In the genomic region with DNA sequence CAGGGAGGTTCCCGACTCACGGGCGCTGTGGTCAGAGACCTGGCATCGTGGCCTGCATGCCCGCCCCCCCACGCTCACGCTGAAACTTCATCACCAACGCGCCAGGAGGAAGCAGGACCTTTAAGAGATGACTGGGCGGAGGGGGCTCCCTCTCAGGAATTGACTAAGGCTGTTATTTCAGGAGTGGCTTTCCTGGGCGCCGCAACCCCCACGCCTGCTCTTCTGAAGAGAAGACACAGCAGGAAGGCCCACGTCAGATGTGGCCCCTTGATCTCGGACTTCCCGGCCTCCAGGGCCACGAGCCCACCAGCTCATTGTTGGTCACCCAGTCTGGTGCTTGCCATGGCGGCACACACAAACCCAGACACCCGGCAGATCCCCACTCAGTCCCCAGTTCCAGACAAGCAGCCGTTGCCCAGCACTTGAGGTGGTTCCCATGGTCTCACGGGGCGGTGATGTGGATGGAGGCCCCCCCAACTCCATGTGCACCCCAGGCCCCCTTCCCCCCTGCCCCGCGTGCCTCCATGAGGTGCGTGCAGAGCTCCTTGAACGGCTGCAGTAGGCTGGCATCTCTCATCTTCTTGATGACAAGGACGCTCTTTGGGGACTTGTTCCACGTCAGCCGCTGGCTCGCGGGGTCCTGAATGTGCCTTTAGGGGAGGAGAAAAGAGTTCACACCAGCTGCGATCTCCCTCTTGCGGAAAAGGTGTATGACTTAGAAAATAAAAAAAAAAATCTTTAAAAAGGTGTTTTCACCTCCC, we compare ENCODE assay signal across 20 cellular contexts. TPM values are rescaled to one million over a fixed set of nuclear protein-coding genes. Genes with fewer than 3 reads are reported as not detected.
DNase-seq lines count a peak whose midpoint lies in the region; ATAC-seq, FAIRE-seq and TF ChIP-seq lines count a peak whose summit lies in the region.
"Had no signal": no experiment of that assay in that cellular context is flagged by ENCODE, and none has a peak within 500 bp of the region (broad histone marks: within the 10 kb centered on the region; RNA-seq: fewer than 3 reads in every experiment).

No MANE protein-coding gene starts in this region.

- no peak overlapping the region for H3K4me3 Mint-ChIP-seq in CD14-positive monocyte
- H3K4me3 Mint-ChIP-seq in activated CD8-positive, alpha-beta T cell treated with anti-CD3 and anti-CD28 coated beads, Interleukin-2, amount 10 ng/mL, durations not matched to agents 7 days and 5 days = no peak overlapping the region

- H3K9me1 ChIP-seq in IMR-90 (ENCODE audit: insufficient read depth, low read length) = no peaks in the 10 kb centered on the region; the same call in 1 of the 2 replicates

- no peak for TF ChIP-seq EP300 in H1 (IDR thresholded peaks at IDR 0.05; ENCODE audit: borderline replicate concordance in 1 of 2, low read depth in 2 of 2, low read length in 2 of 2)

- peaks cover 13% of the 10 kb centered on the region; the same call in 1 of the 2 replicates for H4K20me1 ChIP-seq in IMR-90 (ENCODE audit: insufficient read depth, low read length)
- peaks cover 16 to 30% of the 10 kb centered on the region in 2 experiments for H4K20me1 ChIP-seq in H1 (replicated peaks in 1 of 2; ENCODE audit: control insufficient read depth in 1 of 2, insufficient read depth in 2 of 2, low read length in 2 of 2)

- H3K4me1 Mint-ChIP-seq in CD14-positive monocyte = peaks cover 10% of the 10 kb centered on the region
- H3K4me1 Mint-ChIP-seq in activated CD8-positive, alpha-beta T cell treated with anti-CD3 and anti-CD28 coated beads, Interleukin-2, amount 10 ng/mL, durations not matched to agents 7 days and 5 days (ENCODE audit: low read depth) = no peaks in the 10 kb centered on the region

- H2BK12ac ChIP-seq in H1 (ENCODE audit: low read depth, low read length) (no peak overlapping the region), trophoblast cell (ENCODE audit: low read length) (no peak overlapping the region)

- H2AK5ac ChIP-seq in IMR-90 (ENCODE audit: low read depth, low read length) (no peak overlapping the region), H1 (ENCODE audit: low read depth, low read length) (no peak overlapping the region), trophoblast cell (ENCODE audit: low read length) (no peak overlapping the region)

- H4K12ac ChIP-seq in trophoblast cell (ENCODE audit: low read depth, low read length) = no peak overlapping the region

- H3K18ac ChIP-seq in IMR-90 (ENCODE audit: low read depth, low read length) = no peak overlapping the region
- H3K18ac ChIP-seq in H1 (ENCODE audit: extremely low read depth, low read length) = no peak overlapping the region
- peak overlapping the region; percentile 12 for H3K18ac ChIP-seq in trophoblast cell (ENCODE audit: low read length)

- H2BK15ac ChIP-seq in IMR-90 (ENCODE audit: low read depth, low read length) (no peak overlapping the region), H1 (ENCODE audit: low read length) (no peak overlapping the region)

- H3K4me2 ChIP-seq in IMR-90 (ENCODE audit: low read depth, low read length) (no peak overlapping the region), H1 (ENCODE audit: insufficient read depth in 1 of 2, low read depth in 2 of 2, low read length in 2 of 2) (no peak overlapping the region), trophoblast cell (ENCODE audit: low read length) (no peak overlapping the region)
- H3K4me2 ChIP-seq: KMS-11 had no signal

- intact Hi-C loops in CD14-positive monocyte (cut with micrococcal nuclease) (no loop called here), IMR-90 (cut with micrococcal nuclease) (no loop called here)

- H2BK5ac ChIP-seq in IMR-90 (ENCODE audit: low read depth, low read length, poor library complexity, severe bottlenecking) (no peak overlapping the region), H1 (ENCODE audit: low read depth, low read length) (no peak overlapping the region), trophoblast cell (ENCODE audit: low read depth, low read length, poor library complexity) (no peak overlapping the region)

- H3K4ac ChIP-seq in IMR-90 (ENCODE audit: low read depth, low read length) (no peak overlapping the region), H1 (replicated peaks; ENCODE audit: insufficient read length, low read depth, low read length) (no peak overlapping the region), trophoblast cell (ENCODE audit: low read depth, low read length) (no peak overlapping the region)

- H3K23me2 ChIP-seq in H1 (ENCODE audit: low read depth, low read length) = no peaks in the 10 kb centered on the region

- H2BK20ac ChIP-seq in IMR-90 (ENCODE audit: low read depth, low read length) (no peak overlapping the region), H1 (ENCODE audit: low read length) (no peak overlapping the region)

- H3K4me3 ChIP-seq in IMR-90 (ENCODE audit: insufficient read depth, low read depth, low read length) (no peak overlapping the region), H1 (ENCODE audit: extremely low read depth in 1 of 4, insufficient read depth in 2 of 4, low read depth in 3 of 4, low read length in 4 of 4) (no peak overlapping the region), trophoblast cell (ENCODE audit: low read depth, low read length) (no peak overlapping the region)
- H3K4me3 ChIP-seq: SJCRH30 had no signal

- no peaks in the 10 kb centered on the region for H3K9me3 Mint-ChIP-seq in CD14-positive monocyte
- H3K9me3 Mint-ChIP-seq in activated CD8-positive, alpha-beta T cell treated with anti-CD3 and anti-CD28 coated beads, Interleukin-2, amount 10 ng/mL, durations not matched to agents 7 days and 5 days (ENCODE audit: insufficient read depth) = no peaks in the 10 kb centered on the region

- H3K36me3 ChIP-seq in IMR-90 (ENCODE audit: control insufficient read depth, insufficient read depth, low read length) = peaks cover 63% of the 10 kb centered on the region
- H3K36me3 ChIP-seq in H1 (ENCODE audit: control insufficient read depth in 2 of 4, insufficient read depth in 4 of 4, low read length in 3 of 4) = peaks cover 9 to 70% (median 45%) of the 10 kb centered on the region in 4 experiments
- peaks cover 81 to 94% of the 10 kb centered on the region in 2 experiments for H3K36me3 ChIP-seq in trophoblast cell (ENCODE audit: control insufficient read depth in 1 of 2, insufficient read depth in 2 of 2, low read length in 2 of 2)

- no peaks in the 10 kb centered on the region for H3K4me1 ChIP-seq in IMR-90 (ENCODE audit: control insufficient read depth, insufficient read depth, low read length)
- H3K4me1 ChIP-seq in H1 (replicated peaks in 1 of 4; ENCODE audit: control insufficient read depth in 3 of 4, insufficient read depth in 4 of 4, low read length in 3 of 4) = no peaks in the 10 kb centered on the region
- peaks cover 3 to 7% of the 10 kb centered on the region in 2 experiments for H3K4me1 ChIP-seq in trophoblast cell (ENCODE audit: control insufficient read depth in 1 of 2, insufficient read depth in 2 of 2, low read length in 2 of 2)
- H3K4me1 ChIP-seq: SJCRH30 had no signal

- H3K79me1 ChIP-seq in IMR-90 (ENCODE audit: low read depth in 1 of 2, low read length in 2 of 2) = peaks cover 5 to 21% of the 10 kb centered on the region in 2 experiments; a peak in 3 of 4 replicates
- peaks cover 5% of the 10 kb centered on the region for H3K79me1 ChIP-seq in H1 (ENCODE audit: low read depth, low read length)
- H3K79me1 ChIP-seq in trophoblast cell (ENCODE audit: low read length) = peaks cover 4% of the 10 kb centered on the region

- dilution Hi-C loops in IMR-90 (cut with HindIII; ENCODE audit: low sequenced_read_pairs, unreplicated experiment) = no loop called here

- H4K91ac ChIP-seq in IMR-90 (ENCODE audit: insufficient read depth, low read depth, low read length) (no peak overlapping the region), H1 (replicated peaks; ENCODE audit: insufficient read length, low read length) (no peak overlapping the region), trophoblast cell (ENCODE audit: low read depth, low read length) (no peak overlapping the region)

- peaks cover 0 to 3% (median 0%) of the 10 kb centered on the region in 3 donors for H3K27me3 Mint-ChIP-seq in CD14-positive monocyte (ENCODE audit: low read depth in 3 of 3)
- no peaks in the 10 kb centered on the region for H3K27me3 Mint-ChIP-seq in activated CD8-positive, alpha-beta T cell treated with anti-CD3 and anti-CD28 coated beads, Interleukin-2, amount 10 ng/mL, durations not matched to agents 7 days and 5 days (ENCODE audit: low read depth)

- H4K8ac ChIP-seq in IMR-90 (ENCODE audit: low read depth in 2 of 2, low read length in 2 of 2) = no peak overlapping the region
- H4K8ac ChIP-seq in H1 (ENCODE audit: extremely low read depth, insufficient read depth, low read length) = peak overlapping the region; percentile 44; the same call in 1 of the 2 replicates
- no peak overlapping the region for H4K8ac ChIP-seq in trophoblast cell (ENCODE audit: low read depth, low read length)

- ATAC-seq in IMR-90 (ENCODE audit: low read depth) = no peak
- ATAC-seq in activated CD8-positive, alpha-beta T cell treated with anti-CD3 and anti-CD28 coated beads, Interleukin-2, amount 10 ng/mL, durations not matched to agents 7 days and 5 days = no peak

- H4K5ac ChIP-seq in IMR-90 (ENCODE audit: low read depth, low read length) (no peak overlapping the region), H1 (ENCODE audit: insufficient read length, low read depth, low read length) (no peak overlapping the region)

- no TSS peak for BruUV-seq in IMR-90 (replicated peaks; lab: Mats Ljungman, UMichigan)

- H3K36me3 Mint-ChIP-seq in CD14-positive monocyte = peaks cover 81 to 95% of the 10 kb centered on the region in 2 donors
- peaks cover 34% of the 10 kb centered on the region for H3K36me3 Mint-ChIP-seq in activated CD8-positive, alpha-beta T cell treated with anti-CD3 and anti-CD28 coated beads, Interleukin-2, amount 10 ng/mL, durations not matched to agents 7 days and 5 days (ENCODE audit: low read depth)

- H3K27me3 ChIP-seq in IMR-90 (ENCODE audit: control insufficient read depth, insufficient read depth, low read length) = no peaks in the 10 kb centered on the region
- no peaks in the 10 kb centered on the region for H3K27me3 ChIP-seq in H1 (replicated peaks in 1 of 4; ENCODE audit: control insufficient read depth in 3 of 4, extremely low read depth in 1 of 4, insufficient read depth in 3 of 4, low read length in 3 of 4)
- H3K27me3 ChIP-seq in trophoblast cell (ENCODE audit: insufficient read depth, low read length) = no peaks in the 10 kb centered on the region
- H3K27me3 ChIP-seq: SJCRH30 had no signal

- DNase-seq in CD14-positive monocyte (ENCODE audit: low spot score) (peak; percentile 19), IMR-90 (no peak), H1 (ENCODE audit: low read depth in 1 of 2, low spot score in 2 of 2) (no peak), trophoblast cell (no peak), Ammon's horn (ENCODE audit: low spot score) (no peak), NCI-H1417 (lab: John Stamatoyannopoulos, UW) (no peak), NCI-H526 (lab: John Stamatoyannopoulos, UW) (no peak)
- DNase-seq in activated CD8-positive, alpha-beta T cell treated with anti-CD3 and anti-CD28 coated beads, Interleukin-2, amount 10 ng/mL, durations not matched to agents 7 days and 5 days = no peak
- DNase-seq: C1 segment of cervical spinal cord, GOT3, NCI-H1417 treated with DMSO at 0.1 percent for 48 hours, NCI-H187 treated with DMSO at 0.1 percent for 48 hours, NCI-H2227 treated with DMSO at 0.1 percent for 48 hours, NCI-H510A treated with DMSO at 0.1 percent for 48 hours, NCI-H82, OCI-M1, RPMI8226, SJCRH30 had no signal

- no peak for TF ChIP-seq POLR2A in IMR-90 (IDR thresholded peaks at IDR 0.05; ENCODE audit: low read depth, low read length)
- no peak for TF ChIP-seq POLR2A in H1 (IDR thresholded peaks at IDR 0.05; ENCODE audit: control extremely low read depth in 1 of 2, low read depth in 2 of 2, low read length in 2 of 2)

- no peak overlapping the region for H3K27ac Mint-ChIP-seq in CD14-positive monocyte
- H3K27ac Mint-ChIP-seq in activated CD8-positive, alpha-beta T cell treated with anti-CD3 and anti-CD28 coated beads, Interleukin-2, amount 10 ng/mL, durations not matched to agents 7 days and 5 days = no peak overlapping the region

- H3K27ac ChIP-seq in IMR-90 (ENCODE audit: insufficient read depth, low read length) = no peak overlapping the region
- H3K27ac ChIP-seq in H1 (ENCODE audit: low read depth, low read length) = no peak overlapping the region
- H3K27ac ChIP-seq in trophoblast cell (ENCODE audit: low read depth, low read length) = no peak overlapping the region
- H3K27ac ChIP-seq: KMS-11, SJCRH30 had no signal

- POLR2A ChIA-PET in IMR-90 (lab: Charles Lee; ENCODE audit: unreplicated experiment) (no interaction called here), H1 (lab: Charles Lee; ENCODE audit: partially characterized antibody) (interaction anchor here (2.5 kb wide), 1 partner anchor 11 kb away, joined by 7 read pairs; no protein-coding TSS in a partner anchor)
- POLR2A ChIA-PET in activated CD8-positive, alpha-beta T cell treated with anti-CD3 and anti-CD28 coated beads, Interleukin-2, amount 10 ng/mL, durations not matched to agents 7 days and 5 days (lab: Charles Lee) = no interaction called here

- H3K9me3 ChIP-seq in IMR-90 (ENCODE audit: control insufficient read depth, insufficient read depth, low read length) = no peaks in the 10 kb centered on the region
- no peaks in the 10 kb centered on the region for H3K9me3 ChIP-seq in H1 (ENCODE audit: insufficient read depth in 2 of 2, low read depth in 1 of 2, low read length in 1 of 2)
- peaks cover 2% of the 10 kb centered on the region for H3K9me3 ChIP-seq in trophoblast cell (ENCODE audit: insufficient read depth, low read depth, low read length)
- H3K9me3 ChIP-seq: SJCRH30 had no signal

- TF ChIP-seq CTCF in CD14-positive monocyte (IDR thresholded peaks at IDR 0.05) (no peak), IMR-90 (conservative IDR thresholded peaks at IDR 0.05; ENCODE audit: low read depth, low read length) (no peak), H1 (IDR thresholded peaks at IDR 0.05; ENCODE audit: control extremely low read depth in 1 of 3, insufficient read depth in 1 of 3, low read depth in 1 of 3, low read length in 3 of 3) (no peak)

- H2AK9ac ChIP-seq in IMR-90 (replicated peaks; ENCODE audit: low read depth, low read length, poor library complexity) = peak overlapping the region; percentile 8

- H3K56ac ChIP-seq in IMR-90 (ENCODE audit: extremely low read depth, insufficient read depth, low read length) (no peak overlapping the region), H1 (replicated peaks; ENCODE audit: insufficient read length, low read depth, low read length) (no peak overlapping the region)

- CTCF ChIA-PET in IMR-90 (lab: Yijun Ruan, JAX) (no interaction called here), H1 (lab: Charles Lee; ENCODE audit: partially characterized antibody) (no interaction called here)
- CTCF ChIA-PET in activated CD8-positive, alpha-beta T cell treated with anti-CD3 and anti-CD28 coated beads, Interleukin-2, amount 10 ng/mL, durations not matched to agents 7 days and 5 days (lab: Charles Lee) = no interaction called here

- WGBS in IMR-90 (ENCODE audit: extremely low coverage in 2 of 2, insufficient read length in 1 of 2), 2 experiments = 99% methylated on average over 17 of the region's 33 CpGs; no CpG with 5 or more reads in 1 of the 2 experiments
- 94% methylated on average over 29 of the region's 33 CpGs; no CpG with 5 or more reads in 1 of the 2 experiments for WGBS in H1 (ENCODE audit: extremely low coverage in 1 of 2, insufficient coverage in 1 of 2, insufficient read length in 1 of 2, insufficient replicate concordance in 2 of 2, low coverage in 1 of 2, low lambda C conversion rate in 2 of 2, missing lambda C conversion rate in 1 of 2), 2 experiments
- whole genome bisulfite sequencing in trophoblast cell (ENCODE audit: extremely low coverage, insufficient coverage, insufficient read length) = no CpG with 5 or more reads among the region's 33 CpGs

- TF ChIP-seq RAD21 in IMR-90 (IDR thresholded peaks at IDR 0.05; ENCODE audit: low read length) = no peak
- no peak for TF ChIP-seq RAD21 in H1 (IDR thresholded peaks at IDR 0.05 in 1 of 2, conservative IDR thresholded peaks at IDR 0.05 in 1 of 2; ENCODE audit: low read depth in 2 of 2, low read length in 2 of 2)

- H2BK120ac ChIP-seq in IMR-90 (ENCODE audit: low read depth, low read length) = no peak overlapping the region
- H2BK120ac ChIP-seq in H1 (replicated peaks; ENCODE audit: low read depth, low read length) = no peak overlapping the region
- H2BK120ac ChIP-seq in trophoblast cell (ENCODE audit: insufficient read depth, low read length, poor library complexity) = no peak overlapping the region

- H2AFZ ChIP-seq in IMR-90 (replicated peaks; ENCODE audit: low read length, poor library complexity) (no peak overlapping the region), H1 (ENCODE audit: low read length) (no peak overlapping the region), trophoblast cell (ENCODE audit: insufficient read depth, low read length, poor library complexity) (no peak overlapping the region)

- H3K23ac ChIP-seq in IMR-90 (ENCODE audit: low read depth, low read length) (no peak overlapping the region), H1 (ENCODE audit: insufficient read length) (no peak overlapping the region), trophoblast cell (ENCODE audit: low read length) (no peak overlapping the region)

- H3K79me2 ChIP-seq in H1 (ENCODE audit: control insufficient read depth in 1 of 2, insufficient read depth in 2 of 2, low read length in 2 of 2) = peaks cover 5 to 17% of the 10 kb centered on the region in 2 experiments; a peak in 2 of 4 replicates
- peaks cover 3% of the 10 kb centered on the region for H3K79me2 ChIP-seq in trophoblast cell (ENCODE audit: control insufficient read depth, insufficient read depth, low read length, poor library complexity)

- FAIRE-seq in H1 (lab: Jason Lieb, UNC) = no peak
- FAIRE-seq: G401.6 had no signal

- H3K9ac ChIP-seq in IMR-90 (ENCODE audit: low read depth, low read length) (no peak overlapping the region), H1 (replicated peaks in 1 of 4; ENCODE audit: extremely low read depth in 1 of 4, low read depth in 3 of 4, low read length in 3 of 4) (no peak overlapping the region), trophoblast cell (ENCODE audit: low read length) (no peak overlapping the region)
- H3K9ac ChIP-seq: KMS-11 had no signal

- in situ Hi-C loops in IMR-90 (cut with MboI; ENCODE audit: low sequenced_read_pairs) = no loop called here

- no peak overlapping the region for H3K14ac ChIP-seq in IMR-90 (replicated peaks; ENCODE audit: low read depth, low read length)
- H3K14ac ChIP-seq in H1 (ENCODE audit: insufficient read length) = no peak overlapping the region
- no peak overlapping the region for H3K14ac ChIP-seq in trophoblast cell (ENCODE audit: low read length)

RNA-seq across cellular contexts. Expression of a gene that starts 21.4 kb away (rescaled TPM):
- polyA plus RNA-seq in CD14-positive monocyte (100 to 1,000 TPM; 175 to 235 TPM), IMR-90 (2012; rRNA removed) (56.1 and 57.5 TPM in 2 replicates), H1 (2011; rRNA removed) (78.0 and 105 TPM in 2 replicates)
- 12.5 and 13.6 TPM in 2 replicates for total RNA-seq in IMR-90 (2012; rRNA removed)
- polyA plus RNA-seq in IMR-90 (2012; cell fraction: cytosol; rRNA removed) = 34.3 and 43.7 TPM in 2 replicates
- polyA plus RNA-seq in IMR-90 (2012; cell fraction: nucleus; rRNA removed; ENCODE audit: low replicate concordance) = 99.9 and 143 TPM in 2 replicates
- total RNA-seq in H1 (2021; fragmentation: NEBNext Ultra II Directional; extraction: Animal tissue kit (Norgen Biotek cat#: 25700)) = 80.1 and 89.7 TPM in 2 replicates
- polyA plus RNA-seq in H1 (2011; cell fraction: cytosol; rRNA removed) = 93.5 TPM
- polyA plus RNA-seq in H1 (2011; cell fraction: nucleus; rRNA removed) = 230 TPM
- polyA plus RNA-seq in H1 (2012, experiment 1 of 2) = 68.6 to 97.3 TPM (median 83.2 TPM) in 4 replicates
- 59.0 TPM for polyA plus RNA-seq in H1 (2012, experiment 2 of 2)
- 44.9 TPM for polyA plus RNA-seq in H1 (2013, experiment 1 of 2)
- 41.0 TPM for polyA plus RNA-seq in H1 (2013, experiment 2 of 2)
- polyA minus RNA-seq in H1 (2011; rRNA and poly(A)+ RNA removed) = 37.6 and 56.0 TPM in 2 replicates
- 57.0 TPM for polyA minus RNA-seq in H1 (2011; cell fraction: cytosol; rRNA and poly(A)+ RNA removed)
- 65.2 TPM for polyA minus RNA-seq in H1 (2011; cell fraction: nucleus; rRNA and poly(A)+ RNA removed)
- polyA plus RNA-seq in trophoblast cell (2013) = 38.9 and 41.2 TPM in 2 replicates
- 10 to 100 TPM; 82.0 to 82.9 TPM for total RNA-seq in activated CD8-positive, alpha-beta T cell treated with anti-CD3 and anti-CD28 coated beads, Interleukin-2, amount 10 ng/mL, durations not matched to agents 7 days and 5 days

RNA-seq across cellular contexts. Expression of a gene that starts 32.7 kb away (rescaled TPM):
- polyA plus RNA-seq in CD14-positive monocyte (10 to 100 TPM in 1 of 2 donors, 1 to 10 TPM in 1; 4.4 to 13.3 TPM), IMR-90 (2012; rRNA removed) (17.1 and 20.0 TPM in 2 replicates), H1 (2011; rRNA removed) (15.0 and 38.8 TPM in 2 replicates)
- total RNA-seq in IMR-90 (2012; rRNA removed) = 1.8 and 5.8 TPM in 2 replicates
- 3.5 and 3.9 TPM in 2 replicates for polyA plus RNA-seq in IMR-90 (2012; cell fraction: cytosol; rRNA removed)
- polyA plus RNA-seq in IMR-90 (2012; cell fraction: nucleus; rRNA removed; ENCODE audit: low replicate concordance) = 83.0 and 135 TPM in 2 replicates
- total RNA-seq in H1 (2021; fragmentation: NEBNext Ultra II Directional; extraction: Animal tissue kit (Norgen Biotek cat#: 25700)) = 45.6 and 45.7 TPM in 2 replicates
- 15.5 TPM for polyA plus RNA-seq in H1 (2011; cell fraction: cytosol; rRNA removed)
- polyA plus RNA-seq in H1 (2011; cell fraction: nucleus; rRNA removed) = 150 TPM
- 40.9 to 51.5 TPM (median 46.7 TPM) in 4 replicates for polyA plus RNA-seq in H1 (2012, experiment 1 of 2)
- 15.0 TPM for polyA plus RNA-seq in H1 (2012, experiment 2 of 2)
- 33.1 TPM for polyA plus RNA-seq in H1 (2013, experiment 1 of 2)
- 28.8 TPM for polyA plus RNA-seq in H1 (2013, experiment 2 of 2)
- 5.0 and 9.8 TPM in 2 replicates for polyA minus RNA-seq in H1 (2011; rRNA and poly(A)+ RNA removed)
- 72.5 TPM for polyA minus RNA-seq in H1 (2011; cell fraction: cytosol; rRNA and poly(A)+ RNA removed)
- polyA minus RNA-seq in H1 (2011; cell fraction: nucleus; rRNA and poly(A)+ RNA removed) = 26.2 TPM
- polyA plus RNA-seq in trophoblast cell (2013) = 32.6 and 35.0 TPM in 2 replicates
- total RNA-seq in activated CD8-positive, alpha-beta T cell treated with anti-CD3 and anti-CD28 coated beads, Interleukin-2, amount 10 ng/mL, durations not matched to agents 7 days and 5 days = 10 to 100 TPM; 83.6 to 85.8 TPM
